ENCODE assay signal across 18 cellular contexts in the genomic region with DNA sequence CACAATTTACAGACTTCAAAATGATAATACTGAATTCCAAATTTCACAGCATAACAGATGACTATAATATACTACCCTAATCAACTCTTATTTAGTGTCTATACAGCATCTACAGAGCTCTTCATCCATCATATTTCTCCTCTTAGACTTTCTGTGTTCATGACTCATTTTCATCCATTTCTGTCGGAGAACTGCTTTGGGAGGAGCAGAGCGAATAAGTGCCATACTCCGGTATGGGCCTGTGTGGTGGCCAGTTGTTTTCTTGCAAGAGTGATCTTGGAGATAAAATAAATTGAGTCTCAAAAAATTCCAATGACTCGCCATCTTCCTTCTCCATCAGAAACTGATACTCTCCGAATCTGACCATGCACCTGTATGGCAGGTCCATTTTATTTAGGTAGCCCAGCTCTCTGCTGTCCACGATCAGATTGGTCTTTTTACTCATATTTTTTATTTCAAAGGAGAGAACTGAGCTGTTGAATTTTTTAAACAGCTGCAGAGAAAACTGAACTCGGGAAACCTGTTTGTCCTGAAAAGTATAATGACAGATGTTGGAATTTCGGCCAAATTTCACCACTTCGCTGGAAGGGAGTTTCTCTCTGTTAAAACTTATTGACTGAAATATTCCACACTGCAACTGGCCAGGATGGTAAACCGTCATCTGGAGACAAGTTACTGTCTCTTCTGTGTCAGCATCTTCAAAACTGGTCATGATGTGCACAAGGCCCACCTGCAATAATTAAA. TPM values are rescaled to one million over a fixed set of nuclear protein-coding genes. Genes with fewer than 3 reads are reported as not detected.
DNase-seq lines count a peak whose midpoint lies in the region; ATAC-seq and TF ChIP-seq lines count a peak whose summit lies in the region.
"Had no signal": no experiment of that assay in that cellular context is flagged by ENCODE, and none has a peak within 500 bp of the region (broad histone marks: within the 10 kb centered on the region; RNA-seq: fewer than 3 reads in every experiment).

No MANE protein-coding gene starts in this region.

- no peak overlapping the region for H2AFZ ChIP-seq in SU-DHL-6 (ENCODE audit: low read depth, low read length, severe bottlenecking)

- H3K36me3 ChIP-seq in SU-DHL-6 (ENCODE audit: low read length), result peaks cover 15% of the 10 kb centered on the region; the same call in 1 of the 2 replicates
- H3K36me3 ChIP-seq in A673 (ENCODE audit: insufficient read depth, low read length, poor library complexity, severe bottlenecking), result no peaks in the 10 kb centered on the region

- no peak overlapping the region for H3K4me3 Mint-ChIP-seq in natural killer cell treated with Interleukin-12 subunit alpha and Interleukin-12 subunit beta and Interleukin-15 and Interleukin-18, amount 100 ng/mL, for 72 hours
- H3K4me3 Mint-ChIP-seq in natural killer cell, result no peak overlapping the region

- intact Hi-C loops in natural killer cell (cut with micrococcal nuclease), result no loop called here
- intact Hi-C loops in A673 (cut with micrococcal nuclease; ENCODE audit: unreplicated experiment), result no loop called here

- peaks cover 4% of the 10 kb centered on the region; the same call in 1 of the 2 replicates for H4K20me1 ChIP-seq in SU-DHL-6 (ENCODE audit: low read depth, low read length)

- H3K27me3 ChIP-seq in SU-DHL-6 (ENCODE audit: low read length), result no peaks in the 10 kb centered on the region
- H3K27me3 ChIP-seq in A673 (replicated peaks; ENCODE audit: insufficient read depth, low read depth, low read length, poor library complexity), result no peaks in the 10 kb centered on the region

- peaks cover 13% of the 10 kb centered on the region for H3K4me1 ChIP-seq in A673 (ENCODE audit: insufficient read depth, low read length, poor library complexity, severe bottlenecking)

- H3F3A ChIP-seq in SU-DHL-6 (ENCODE audit: insufficient read depth), result peaks cover 13% of the 10 kb centered on the region; the same call in 1 of the 2 replicates

- H3K9me2 ChIP-seq in SU-DHL-6 (replicated peaks; ENCODE audit: insufficient read depth, low read length), result no peaks in the 10 kb centered on the region

- H3K4me3 ChIP-seq in SU-DHL-6 (ENCODE audit: insufficient read depth, low read length, poor library complexity, severe bottlenecking) (no peak overlapping the region), A673 (ENCODE audit: low read depth, low read length, poor library complexity, severe bottlenecking) (no peak overlapping the region)
- H3K4me3 ChIP-seq: psoas muscle had no signal

- H3K79me2 ChIP-seq in SU-DHL-6 (ENCODE audit: insufficient read depth, low read length), result peaks cover 64% of the 10 kb centered on the region

- POLR2A ChIA-PET in A673 (lab: Charles Lee; ENCODE audit: low non-redundant PET), result no interaction called here

- peak overlapping the region; percentile 16 to 23 for H3K27ac Mint-ChIP-seq in natural killer cell treated with Interleukin-12 subunit alpha and Interleukin-12 subunit beta and Interleukin-15 and Interleukin-18, amount 100 ng/mL, for 72 hours
- H3K27ac Mint-ChIP-seq in natural killer cell, result peak overlapping the region in 1 of 2 donors; percentile 11

- CTCF ChIA-PET in A673 (lab: Charles Lee), result no interaction called here

- H3K9me3 ChIP-seq in SU-DHL-6 (ENCODE audit: insufficient read depth, low read length) (no peaks in the 10 kb centered on the region), A673 (ENCODE audit: low read depth, low read length, poor library complexity, severe bottlenecking) (no peaks in the 10 kb centered on the region)
- H3K9me3 ChIP-seq: psoas muscle had no signal

- BruUV-seq in A673 (replicated peaks; lab: Mats Ljungman, UMichigan), result no TSS peak

- H3K27me3 Mint-ChIP-seq in natural killer cell treated with Interleukin-12 subunit alpha and Interleukin-12 subunit beta and Interleukin-15 and Interleukin-18, amount 100 ng/mL, for 72 hours, result no peaks in the 10 kb centered on the region
- H3K27me3 Mint-ChIP-seq in natural killer cell (ENCODE audit: low read depth in 2 of 2), result no peaks in the 10 kb centered on the region
- H3K27me3 Mint-ChIP-seq: stimulated activated naive CD8-positive, alpha-beta T cell treated with anti-CD3 and anti-CD28 coated beads, Interleukin-15, amount 100 ng/mL, for 72 hours had no signal

- TF ChIP-seq CTCF in natural killer cell (IDR thresholded peaks at IDR 0.05) (no peak), SU-DHL-6 (IDR thresholded peaks at IDR 0.05; ENCODE audit: insufficient read depth, low read length, poor library complexity, severe bottlenecking) (no peak), A673 (conservative IDR thresholded peaks at IDR 0.05; ENCODE audit: low read depth, low read length) (no peak)

- no peak overlapping the region for H3K9ac ChIP-seq in SU-DHL-6 (ENCODE audit: low read length)

- H3K4me2 ChIP-seq in SU-DHL-6 (ENCODE audit: low read depth, low read length, poor library complexity, severe bottlenecking), result no peak overlapping the region

- no peak for DNase-seq in natural killer cell treated with Interleukin-12 subunit alpha and Interleukin-12 subunit beta and Interleukin-15 and Interleukin-18, amount 100 ng/mL, for 72 hours (ENCODE audit: low spot score)
- DNase-seq in natural killer cell (no peak), A172 (ENCODE audit: low spot score) (no peak), A673 (ENCODE audit: low spot score) (no peak)
- DNase-seq: activated CD4-positive, alpha-beta T cell treated with anti-CD3 and anti-CD28 coated beads, Interleukin-2, amount 50 U/mL, for 48 hours; activated effector memory CD4-positive, alpha-beta T cell treated with Interleukin-2 at 50 U/mL for 16 hours; dermis blood vessel endothelial cell; NCI-H1694; NCI-H446 treated with DMSO at 0.1 percent for 48 hours; psoas muscle; SIG-M5; stimulated activated CD4-positive, alpha-beta T cell treated with anti-CD3 and anti-CD28 coated beads, Interleukin-12 subunit alpha, Interleukin-12 subunit beta, amount 100 ng/mL, for 4 hours; stimulated activated naive CD8-positive, alpha-beta T cell treated with anti-CD3 and anti-CD28 coated beads, Interleukin-15, amount 100 ng/mL, for 72 hours; T1000 had no signal

- no peak for ATAC-seq in natural killer cell treated with Interleukin-12 subunit alpha and Interleukin-12 subunit beta and Interleukin-15 and Interleukin-18, amount 100 ng/mL, for 72 hours
- ATAC-seq in natural killer cell (no peak), esophagus mucosa (peak; percentile 27), HG03565 (IDR thresholded peaks at IDR 0.05; ENCODE audit: unreplicated experiment) (no peak), GM21390 (IDR thresholded peaks at IDR 0.05; ENCODE audit: unreplicated experiment) (no peak)
- ATAC-seq: psoas muscle; stimulated activated naive CD8-positive, alpha-beta T cell treated with anti-CD3 and anti-CD28 coated beads, Interleukin-15, amount 100 ng/mL, for 72 hours had no signal

- H3K27ac ChIP-seq in SU-DHL-6 (ENCODE audit: low read depth, low read length), result peak overlapping the region; percentile 77; the same call in 1 of the 2 replicates
- H3K27ac ChIP-seq in A673 (ENCODE audit: low read depth, low read length, poor library complexity, severe bottlenecking), result no peak overlapping the region
- H3K27ac ChIP-seq: psoas muscle had no signal

- H3K9me3 Mint-ChIP-seq in natural killer cell treated with Interleukin-12 subunit alpha and Interleukin-12 subunit beta and Interleukin-15 and Interleukin-18, amount 100 ng/mL, for 72 hours, result no peaks in the 10 kb centered on the region
- no peaks in the 10 kb centered on the region for H3K9me3 Mint-ChIP-seq in natural killer cell

- peaks cover 52 to 59% of the 10 kb centered on the region in 2 donors for H3K4me1 Mint-ChIP-seq in natural killer cell treated with Interleukin-12 subunit alpha and Interleukin-12 subunit beta and Interleukin-15 and Interleukin-18, amount 100 ng/mL, for 72 hours (ENCODE audit: low read depth in 2 of 2)
- peaks cover 17 to 26% of the 10 kb centered on the region in 2 donors for H3K4me1 Mint-ChIP-seq in natural killer cell

- H3K36me3 Mint-ChIP-seq in natural killer cell treated with Interleukin-12 subunit alpha and Interleukin-12 subunit beta and Interleukin-15 and Interleukin-18, amount 100 ng/mL, for 72 hours, result peaks cover 32% of the 10 kb centered on the region
- no peaks in the 10 kb centered on the region for H3K36me3 Mint-ChIP-seq in natural killer cell

RNA-seq across cellular contexts. Expression of a gene that starts 7.8 kb away (rescaled TPM):
- 100 to 1,000 TPM in 1 of 2 donors, 10 to 100 TPM in 1; 64.5 to 101 TPM for total RNA-seq in natural killer cell treated with Interleukin-12 subunit alpha and Interleukin-12 subunit beta and Interleukin-15 and Interleukin-18, amount 100 ng/mL, for 72 hours
- total RNA-seq in natural killer cell, result 10 to 100 TPM in 2 of 3 donors, 1 to 10 TPM in 1; 7.5 to 16.1 (median 13.1) TPM
- 12.2 TPM for total RNA-seq in esophagus mucosa
- 8.4 and 9.5 TPM in 2 replicates for total RNA-seq in A172 (2014; rRNA removed; shearing (Covaris generic))
- 9.1 and 11.4 TPM in 2 replicates for total RNA-seq in A673 (2021)

RNA-seq across cellular contexts. Expression of a gene that starts 19.3 kb away (rescaled TPM):
- 10 to 100 TPM; 33.3 to 49.5 TPM for total RNA-seq in natural killer cell treated with Interleukin-12 subunit alpha and Interleukin-12 subunit beta and Interleukin-15 and Interleukin-18, amount 100 ng/mL, for 72 hours
- total RNA-seq in natural killer cell (1 to 10 TPM; 1.9 to 6.5 (median 3.9) TPM), esophagus mucosa (14.5 TPM), A673 (2021) (11.8 and 17.3 TPM in 2 replicates)
- total RNA-seq in A172 (2014; rRNA removed; shearing (Covaris generic)), result 8.8 and 11.6 TPM in 2 replicates

RNA-seq across cellular contexts. Expression of a gene that starts 46.3 kb away (rescaled TPM):
- 10 to 100 TPM; 20.0 to 21.0 TPM for total RNA-seq in natural killer cell treated with Interleukin-12 subunit alpha and Interleukin-12 subunit beta and Interleukin-15 and Interleukin-18, amount 100 ng/mL, for 72 hours
- 1 to 10 TPM; 7.5 to 9.4 (median 7.5) TPM for total RNA-seq in natural killer cell
- total RNA-seq in esophagus mucosa, result 14.7 TPM
- total RNA-seq in A172 (2014; rRNA removed; shearing (Covaris generic)), result 23.2 and 32.9 TPM in 2 replicates
- total RNA-seq in A673 (2021), result 24.9 and 30.0 TPM in 2 replicates
